11 cellular contexts compared by ENCODE assay signal in genomic region chr19:45782162-45782623, GRCh38. TPM values are rescaled to one million over a fixed set of nuclear protein-coding genes. Genes with fewer than 3 reads are reported as not detected.
DNase-seq lines count a peak whose midpoint lies in the region; ATAC-seq, FAIRE-seq and TF ChIP-seq lines count a peak whose summit lies in the region.
"Had no signal": no experiment of that assay in that cellular context is flagged by ENCODE, and none has a peak within 500 bp of the region (broad histone marks: within the 10 kb centered on the region; RNA-seq: fewer than 3 reads in every experiment).

A gene with protein sequence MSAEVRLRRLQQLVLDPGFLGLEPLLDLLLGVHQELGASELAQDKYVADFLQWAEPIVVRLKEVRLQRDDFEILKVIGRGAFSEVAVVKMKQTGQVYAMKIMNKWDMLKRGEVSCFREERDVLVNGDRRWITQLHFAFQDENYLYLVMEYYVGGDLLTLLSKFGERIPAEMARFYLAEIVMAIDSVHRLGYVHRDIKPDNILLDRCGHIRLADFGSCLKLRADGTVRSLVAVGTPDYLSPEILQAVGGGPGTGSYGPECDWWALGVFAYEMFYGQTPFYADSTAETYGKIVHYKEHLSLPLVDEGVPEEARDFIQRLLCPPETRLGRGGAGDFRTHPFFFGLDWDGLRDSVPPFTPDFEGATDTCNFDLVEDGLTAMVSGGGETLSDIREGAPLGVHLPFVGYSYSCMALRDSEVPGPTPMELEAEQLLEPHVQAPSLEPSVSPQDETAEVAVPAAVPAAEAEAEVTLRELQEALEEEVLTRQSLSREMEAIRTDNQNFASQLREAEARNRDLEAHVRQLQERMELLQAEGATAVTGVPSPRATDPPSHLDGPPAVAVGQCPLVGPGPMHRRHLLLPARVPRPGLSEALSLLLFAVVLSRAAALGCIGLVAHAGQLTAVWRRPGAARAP (minus strand): TSS chr19:45782490. CDS start chr19:45782352, 138 bp downstream.

- no peak for TF ChIP-seq EP300 in HepG2 (IDR thresholded peaks at IDR 0.05; ENCODE audit: low read depth in 2 of 2, low read length in 2 of 2)
- TF ChIP-seq EP300 in HepG2 (CRISPR knock-in tag; IDR thresholded peaks at IDR 0.05; ENCODE audit: borderline replicate concordance) = no peak

- POLR2A ChIA-PET in HepG2 (lab: Yijun Ruan, JAX) = interaction anchor here (0.5 to 4.7 kb wide), 5 partner anchors 9 to 104 kb away, joined by 3 to 53 read pairs (median 3); partner anchors contain the start of genes IRF2BP1 and SIX5

- H3K36me3 ChIP-seq in HepG2 (replicated peaks in 1 of 2; ENCODE audit: control insufficient read depth in 1 of 2, insufficient read depth in 2 of 2, low read length in 2 of 2) (peaks cover 2 to 9% of the 10 kb centered on the region in 2 experiments; a peak in 2 of 5 replicates), right lobe of liver (peaks cover 0 to 5% (median 0%) of the 10 kb centered on the region in 4 donors), duodenal mucosa (ENCODE audit: control insufficient read depth in 1 of 2, insufficient read depth in 2 of 2, low read length in 2 of 2) (peaks cover 8 to 27% of the 10 kb centered on the region in 2 donors), muscle layer of duodenum (ENCODE audit: control insufficient read depth in 1 of 2, insufficient read depth in 2 of 2, low read length in 2 of 2) (peaks cover 7 to 27% of the 10 kb centered on the region in 2 donors), aorta (ENCODE audit: control insufficient read depth in 1 of 2, insufficient read depth in 2 of 2, low read length in 1 of 2) (peaks cover 0 to 12% of the 10 kb centered on the region in 2 donors), MM.1S (replicated peaks; ENCODE audit: insufficient read depth, low read length) (no peaks in the 10 kb centered on the region)

- H3K9ac ChIP-seq in HepG2 (ENCODE audit: insufficient read depth, low read depth, low read length) = peak within 1 kb of the TSS; percentile 58; the same call in 1 of the 2 replicates
- peak within 1 kb of the TSS; percentile 19 to 47 for H3K9ac ChIP-seq in duodenal mucosa (ENCODE audit: low read depth in 1 of 2, low read length in 2 of 2)
- no peak within 1 kb of the TSS for H3K9ac ChIP-seq in MM.1S (ENCODE audit: low read length)

- CTCF ChIA-PET in HepG2 (lab: Yijun Ruan, JAX; ENCODE audit: low intra/inter-chr PET ratio, low total read pairs) = no interaction called here

- H3K27ac ChIP-seq in HepG2 (ENCODE audit: extremely low read length, insufficient read depth, low read length) (no peak within 1 kb of the TSS), right lobe of liver (peak within 1 kb of the TSS in 1 of 3 donors; percentile 33), duodenal mucosa (ENCODE audit: low read depth, low read length) (peak within 1 kb of the TSS; percentile 32), muscle layer of duodenum (ENCODE audit: low read length) (peak within 1 kb of the TSS; percentile 83), aorta (ENCODE audit: low read depth in 1 of 2, low read length in 2 of 2) (peak within 1 kb of the TSS; percentile 91 to 93), MM.1S (ENCODE audit: low read length) (no peak within 1 kb of the TSS)

- TF ChIP-seq POLR2A in HepG2 (IDR thresholded peaks at IDR 0.05; ENCODE audit: insufficient read depth in 1 of 2, low read depth in 2 of 2, low read length in 2 of 2) = 0 out of 4 replicates have a peak, but pooled peaks of 1 of the 2 experiments have one; percentile 22
- TF ChIP-seq POLR2A in right lobe of liver (IDR thresholded peaks at IDR 0.05) = no peak

- no peaks in the 10 kb centered on the region for H3K9me2 ChIP-seq in MM.1S (replicated peaks; ENCODE audit: insufficient read depth, low read length)

- H4K20me1 ChIP-seq in HepG2 (ENCODE audit: insufficient read depth, low read length) (peaks cover 4% of the 10 kb centered on the region; the same call in 1 of the 2 replicates), MM.1S (ENCODE audit: insufficient read depth, low read length) (no peaks in the 10 kb centered on the region)

- in situ Hi-C loops in HepG2 (cut with HindIII; ENCODE audit: extremely low pct_ligation_motif_present, low pct_unique_long_range_greater_than_20kb) = no loop called here

- DNase-seq in HepG2 (ENCODE audit: low spot score) (no peak), right lobe of liver (no peak), aorta (peak; percentile 78 to 89), DMS79 treated with DMSO at 0.1 percent for 48 hours (lab: John Stamatoyannopoulos, UW) (no peak), globus pallidus (ENCODE audit: low spot score) (no peak), MM.1S (no peak)
- DNase-seq: activated effector memory CD4-positive, alpha-beta T cell treated with Interleukin-2 at 50 U/mL for 16 hours; stimulated activated CD4-positive, alpha-beta T cell treated with anti-CD3 and anti-CD28 coated beads, Interleukin-12 subunit alpha, Interleukin-12 subunit beta, amount 100 ng/mL, for 4 hours had no signal

- intact Hi-C loops in HepG2 (cut with micrococcal nuclease; ENCODE audit: unreplicated experiment) (no loop called here), right lobe of liver (cut with DNase I) (no loop called here), aorta (cut with DNase I) (loop anchor here in 1 of 2 donors (2.0 kb wide), 1 partner anchor 13 kb away; the partner anchor contains the start of gene SIX5)

- peak within 1 kb of the TSS; percentile 66 for H3K4me2 ChIP-seq in HepG2 (ENCODE audit: low read depth, low read length)
- H3K4me2 ChIP-seq in MM.1S (ENCODE audit: low read depth, low read length) = no peak within 1 kb of the TSS

- no peak within 1 kb of the TSS for H2AFZ ChIP-seq in HepG2 (ENCODE audit: low read length)
- no peak within 1 kb of the TSS for H2AFZ ChIP-seq in MM.1S (ENCODE audit: low read length)

- 12% methylated on average over 9 of the region's 18 CpGs for WGBS in HepG2 (ENCODE audit: low lambda C conversion rate)
- WGBS in right lobe of liver (ENCODE audit: insufficient coverage, low coverage, low lambda C conversion rate, missing lambda C conversion rate) = 40% methylated on average over 1 of the region's 18 CpGs
- whole genome bisulfite sequencing in aorta, 2 donors = 6 to 12% methylated on average over 17 to 18 of the region's 18 CpGs

- H3K4me3 ChIP-seq in HepG2 (replicated peaks in 1 of 3; ENCODE audit: insufficient read depth in 1 of 3, low read depth in 2 of 3, low read length in 3 of 3) (peak within 1 kb of the TSS in 2 of 3 experiments; percentile 11 to 61; a peak in 2 of 6 replicates), right lobe of liver (peak within 1 kb of the TSS in 1 of 3 donors; percentile 22), duodenal mucosa (ENCODE audit: low read depth in 1 of 2, low read length in 2 of 2) (peak within 1 kb of the TSS; percentile 48 to 49), muscle layer of duodenum (ENCODE audit: low read depth in 1 of 2, low read length in 2 of 2) (peak within 1 kb of the TSS; percentile 62 to 81), aorta (ENCODE audit: low read length in 2 of 2) (peak within 1 kb of the TSS; percentile 62 to 76), MM.1S (ENCODE audit: low read length) (no peak within 1 kb of the TSS)

- ATAC-seq in HepG2 (peak; percentile 22), right lobe of liver (no peak), aorta (ENCODE audit: low FRiP score) (peak; percentile 73)

- H3K9me3 ChIP-seq in HepG2 (ENCODE audit: low read length) (no peaks in the 10 kb centered on the region), right lobe of liver (no peaks in the 10 kb centered on the region), duodenal mucosa (ENCODE audit: control insufficient read depth in 1 of 2, low read length in 2 of 2) (no peaks in the 10 kb centered on the region), muscle layer of duodenum (ENCODE audit: control insufficient read depth in 1 of 2, low read length in 2 of 2) (no peaks in the 10 kb centered on the region), aorta (ENCODE audit: control insufficient read depth, low read length) (no peaks in the 10 kb centered on the region), MM.1S (replicated peaks; ENCODE audit: insufficient read depth, low read length) (no peaks in the 10 kb centered on the region)

- H3K27me3 ChIP-seq in HepG2 (ENCODE audit: control insufficient read depth in 1 of 2, insufficient read depth in 2 of 2, low read length in 2 of 2) (no peaks in the 10 kb centered on the region; a peak in 1 of 5 replicates), right lobe of liver (no peaks in the 10 kb centered on the region), duodenal mucosa (ENCODE audit: control insufficient read depth in 1 of 2, insufficient read depth in 2 of 2, low read length in 2 of 2) (peaks cover 0 to 5% of the 10 kb centered on the region in 2 donors), muscle layer of duodenum (ENCODE audit: low read depth, low read length) (no peaks in the 10 kb centered on the region), aorta (ENCODE audit: control insufficient read depth in 1 of 2, insufficient read depth in 2 of 2, low read length in 1 of 2) (no peaks in the 10 kb centered on the region), MM.1S (replicated peaks; ENCODE audit: insufficient read depth, low read length) (no peaks in the 10 kb centered on the region)

- no peaks in the 10 kb centered on the region for H3K79me2 ChIP-seq in HepG2 (ENCODE audit: insufficient read depth, low read length)
- no peaks in the 10 kb centered on the region; the same call in 1 of the 2 replicates for H3K79me2 ChIP-seq in MM.1S (ENCODE audit: low read length)

- FAIRE-seq in HepG2 (lab: Jason Lieb, UNC) = no peak
- FAIRE-seq: G401.6 had no signal

- no TSS peak for BruUV-seq in HepG2 (replicated peaks; lab: Mats Ljungman, UMichigan)

- no peak for TF ChIP-seq RAD21 in HepG2 (CRISPR knock-in tag; IDR thresholded peaks at IDR 0.05)

- H3K4me1 ChIP-seq in HepG2 (ENCODE audit: insufficient read depth, low read length) = peaks cover 35% of the 10 kb centered on the region
- H3K4me1 ChIP-seq in right lobe of liver = peaks cover 0 to 5% (median 0%) of the 10 kb centered on the region in 4 donors
- H3K4me1 ChIP-seq in duodenal mucosa (ENCODE audit: control insufficient read depth in 1 of 2, insufficient read depth in 2 of 2, low read length in 2 of 2) = peaks cover 22 to 33% of the 10 kb centered on the region in 2 donors
- peaks cover 8 to 44% of the 10 kb centered on the region in 2 donors for H3K4me1 ChIP-seq in muscle layer of duodenum (ENCODE audit: control insufficient read depth in 1 of 2, insufficient read depth in 2 of 2, low read length in 2 of 2)
- H3K4me1 ChIP-seq in aorta (ENCODE audit: control insufficient read depth in 1 of 2, insufficient read depth in 2 of 2, low read length in 2 of 2) = no peaks in the 10 kb centered on the region
- 0 out of 2 replicates have a peak, but pooled peaks cover 6% of the 10 kb centered on the region for H3K4me1 ChIP-seq in MM.1S (ENCODE audit: low read length)

- no peak for TF ChIP-seq CTCF in HepG2 (CRISPR knock-in tag; IDR thresholded peaks at IDR 0.05)
- no peak for TF ChIP-seq CTCF in right lobe of liver (IDR thresholded peaks at IDR 0.05)
- no peak for TF ChIP-seq CTCF in MM.1S (IDR thresholded peaks at IDR 0.05; ENCODE audit: low read length)

- peaks cover 6% of the 10 kb centered on the region; the same call in 1 of the 2 replicates for H3F3A ChIP-seq in MM.1S (ENCODE audit: insufficient read depth, low read length)

RNA-seq across cellular contexts. Expression of the gene that starts here (rescaled TPM):
- total RNA-seq in HepG2 (2016; rRNA removed; fragmentation: Illumina TruSeq; extraction: Trizol) = 1.7 and 5.3 TPM in 2 replicates
- total RNA-seq in HepG2 (2016; cell fraction: cytosol; rRNA removed; fragmentation: Illumina TruSeq; extraction: Trizol; ENCODE audit: low read depth) = 1.1 and 1.9 TPM in 2 replicates
- 1.5 and 4.2 TPM in 2 replicates for total RNA-seq in HepG2 (2016; cell fraction: insoluble cytoplasmic fraction; rRNA removed; fragmentation: Illumina TruSeq; extraction: Trizol)
- 2.2 and 2.7 TPM in 2 replicates for total RNA-seq in HepG2 (2016; cell fraction: membrane; rRNA removed; fragmentation: Illumina TruSeq; extraction: Trizol)
- 6.7 and 7.2 TPM in 2 replicates for total RNA-seq in HepG2 (2016; cell fraction: nucleus; rRNA removed; fragmentation: Illumina TruSeq; extraction: Trizol)
- polyA plus RNA-seq in HepG2 (2011; rRNA removed) = 8.8 and 12.5 TPM in 2 replicates
- polyA plus RNA-seq in HepG2 (2011; cell fraction: cytosol; rRNA removed) = 4.4 and 5.8 TPM in 2 replicates
- 119 and 127 TPM in 2 replicates for polyA plus RNA-seq in HepG2 (2011; cell fraction: nucleus; rRNA removed)
- polyA plus RNA-seq in HepG2 (2012) = 8.6 and 13.1 TPM in 2 replicates
- 0.84 and 0.86 TPM in 2 replicates for polyA plus RNA-seq in HepG2 (2016; cell fraction: cytosol; fragmentation: Illumina TruSeq; extraction: Trizol; ENCODE audit: low read depth)
- 3.2 and 3.6 TPM in 2 replicates for polyA plus RNA-seq in HepG2 (2016; cell fraction: insoluble cytoplasmic fraction; fragmentation: Illumina TruSeq; extraction: Trizol; ENCODE audit: low read depth)
- 1.6 and 1.8 TPM in 2 replicates for polyA plus RNA-seq in HepG2 (2016; cell fraction: membrane; fragmentation: Illumina TruSeq; extraction: Trizol; ENCODE audit: low read depth)
- 25.3 and 34.4 TPM in 2 replicates for polyA plus RNA-seq in HepG2 (2016; cell fraction: nucleus; fragmentation: Illumina TruSeq; extraction: Trizol; ENCODE audit: insufficient read depth, low read depth)
- polyA minus RNA-seq in HepG2 (2011; rRNA and poly(A)+ RNA removed; ENCODE audit: low replicate concordance) = 6.3 and 12.8 TPM in 2 replicates
- 2.5 and 4.2 TPM in 2 replicates for polyA minus RNA-seq in HepG2 (2011; cell fraction: cytosol; rRNA and poly(A)+ RNA removed)
- 11.6 and 14.0 TPM in 2 replicates for polyA minus RNA-seq in HepG2 (2011; cell fraction: nucleus; rRNA and poly(A)+ RNA removed)
- 10 to 100 TPM in 1 of 6 experiments, 1 to 10 TPM in 5; 4.3 to 14.9 (median 8.7) TPM for total RNA-seq in right lobe of liver
- 100 to 1,000 TPM; 155 to 215 TPM for total RNA-seq in aorta
- polyA plus RNA-seq in aorta = 100 to 1,000 TPM; 139 to 408 TPM

Comparison
In these comparisons a context has a peak if more than half of its experiments do, and no peak if none do; other contexts are left out.
1. RNA of the gene that starts here (total RNA-seq): 155 to 215 TPM in aorta; 4.3 to 14.9 TPM in right lobe of liver and 1.1 to 7.2 TPM in HepG2; every median in the first group is over 4 times any median in the second.
2. ATAC-seq: peak in HepG2 (single experiment) and aorta (single experiment); none in right lobe of liver (0 of 4).
3. DNase-seq: peak in aorta (2 of 2); none in HepG2 (single experiment), right lobe of liver (0 of 3), DMS79 treated with DMSO at 0.1 percent for 48 hours (single experiment), globus pallidus (single experiment) and MM.1S (single experiment).
4. H3K27ac ChIP-seq: peak in duodenal mucosa (single experiment), muscle layer of duodenum (single experiment) and aorta (2 of 2); none in HepG2 (single experiment) and MM.1S (single experiment).